ENCODE assay signal across 9 cellular contexts in the genomic region with DNA sequence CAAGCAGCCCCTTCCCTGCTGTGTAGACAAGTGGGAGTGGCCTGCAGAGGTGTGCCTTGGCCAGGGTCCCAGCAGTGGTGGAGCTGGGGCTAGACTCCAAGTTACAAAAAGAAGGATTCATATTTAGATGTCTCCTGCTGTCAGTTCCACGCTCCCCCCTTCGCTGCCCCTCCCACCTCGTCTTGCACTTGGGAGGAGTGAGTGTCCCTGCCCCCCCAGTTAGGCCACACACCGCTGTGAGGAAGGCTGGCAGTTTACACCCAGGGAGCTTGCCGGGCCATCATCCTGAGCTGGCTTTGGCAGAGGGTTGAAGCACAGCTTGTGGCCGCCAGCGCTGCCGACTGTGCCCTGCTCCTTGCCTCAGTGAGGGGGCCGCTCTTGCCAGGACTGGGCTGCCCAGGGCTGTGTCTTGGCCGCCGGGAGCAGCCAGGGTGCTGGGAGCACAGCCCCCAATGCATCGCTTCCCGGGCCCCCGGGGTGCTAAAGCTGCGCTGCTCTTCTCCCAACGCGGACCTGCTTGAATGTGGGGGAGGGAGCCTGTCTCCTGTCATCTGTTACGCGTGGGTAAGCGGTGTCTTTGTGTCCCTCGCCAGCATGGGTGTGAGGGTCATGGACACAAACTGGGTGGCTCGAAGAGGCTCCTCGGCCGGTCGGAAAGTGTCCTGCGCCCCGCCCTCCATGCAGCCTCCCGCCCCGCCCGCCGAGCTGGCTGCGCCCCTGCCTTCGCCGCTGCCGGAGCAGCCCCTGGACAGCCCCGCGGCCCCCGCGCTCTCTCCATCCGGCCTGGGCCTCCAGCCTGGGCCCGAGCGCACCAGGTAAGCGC.
DNase-seq lines count a peak whose midpoint lies in the region; ATAC-seq and TF ChIP-seq lines count a peak whose summit lies in the region.
"Had no signal": no experiment of that assay in that cellular context is flagged by ENCODE, and none has a peak within 500 bp of the region (broad histone marks: within the 10 kb centered on the region; RNA-seq: fewer than 3 reads in every experiment).

No MANE protein-coding gene starts in this region.

- peak overlapping the region; percentile 22 to 26 for H3K4me3 ChIP-seq in cardiac fibroblast (replicated peaks in 1 of 2; ENCODE audit: low read depth in 2 of 2, low read length in 2 of 2)
- peak overlapping the region; percentile 37 for H3K4me3 ChIP-seq in skeletal muscle cell (ENCODE audit: low read depth, low read length)
- H3K4me3 ChIP-seq: K562 had no signal

- in situ Hi-C loops in GM13976 (cut with MboI; ENCODE audit: low sequenced_read_pairs, unreplicated experiment): no loop called here

- DNase-seq in GM13976 (ENCODE audit: low spot score): peak; percentile 49
- peak in 1 of 2 donors; percentile 2 for DNase-seq in cardiac fibroblast (ENCODE audit: low read depth in 2 of 2)
- DNase-seq in iPS-NIHi11 (ENCODE audit: low spot score): peak; percentile 73
- no peak for DNase-seq in skeletal muscle cell (ENCODE audit: low read depth)
- DNase-seq in NCI-H1092 (lab: John Stamatoyannopoulos, UW): no peak
- no peak for DNase-seq in NCI-H2029 (lab: John Stamatoyannopoulos, UW)
- no peak for DNase-seq in DMS114 treated with DMSO at 0.1 percent for 48 hours (lab: John Stamatoyannopoulos, UW; ENCODE audit: unreplicated experiment)

- ATAC-seq in GM19328 (IDR thresholded peaks at IDR 0.05; ENCODE audit: unreplicated experiment): no peak
- ATAC-seq: K562 had no signal

- no peak for TF ChIP-seq CTCF in GM13976 (IDR thresholded peaks at IDR 0.05; ENCODE audit: borderline replicate concordance, control extremely low read depth, extremely low read depth, insufficient read depth, missing control alignments)
- no peak for TF ChIP-seq CTCF in cardiac fibroblast (IDR thresholded peaks at IDR 0.05; ENCODE audit: low read depth, low read length)

Comparison
In these comparisons a context has a peak if more than half of its experiments do, and no peak if none do; other contexts are left out.
1. DNase-seq: peak in GM13976 (single experiment) and iPS-NIHi11 (single experiment); none in skeletal muscle cell (single experiment), NCI-H1092 (single experiment), NCI-H2029 (single experiment) and DMS114 treated with DMSO at 0.1 percent for 48 hours (single experiment).